Comparison of ENCODE assay signal across 5 cellular contexts in the genomic region with DNA sequence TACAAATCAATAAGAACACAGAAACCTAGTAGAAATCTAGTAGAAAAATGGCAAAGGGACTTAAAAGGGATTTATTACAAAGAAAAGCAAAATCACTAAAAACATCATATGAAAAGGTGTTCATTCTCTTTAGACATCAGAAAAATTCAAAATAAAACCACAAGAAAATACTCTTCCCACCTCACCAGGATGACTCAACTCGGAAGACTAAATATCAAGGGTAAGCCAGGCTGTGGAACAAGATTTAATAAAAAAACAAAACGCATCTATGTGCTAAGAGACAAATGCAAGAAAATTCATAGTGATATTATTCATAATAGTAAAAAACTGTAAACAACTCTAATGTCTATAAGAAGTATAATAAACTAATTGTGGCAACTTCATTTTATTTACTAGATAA.
"Had no signal": no experiment of that assay in that cellular context is flagged by ENCODE, and none has a peak within 500 bp of the region (broad histone marks: within the 10 kb centered on the region; RNA-seq: fewer than 3 reads in every experiment).

No MANE protein-coding gene starts in this region.

- DNase-seq: H9, HCEC 1CT, IMR-90 had no signal

- H3K9me3 Mint-ChIP-seq: H9 had no signal

- H3K27ac Mint-ChIP-seq: GM23338, H9 had no signal

- H2AFZ ChIP-seq: GM23338 had no signal

- H3K4me1 Mint-ChIP-seq: GM23338 had no signal

- H3K4me3 Mint-ChIP-seq: GM23338, H9 had no signal

- H3K4me3 ChIP-seq: GM23338, K562 had no signal

- H3K4me2 ChIP-seq: GM23338 had no signal

- ATAC-seq: GM23338, K562 had no signal
